In genomic region chr3:180947761-180948390, GRCh38 we compare ENCODE assay signal across 13 cellular contexts. TPM values are rescaled to one million over a fixed set of nuclear protein-coding genes. Genes with fewer than 3 reads are reported as not detected.
DNase-seq lines count a peak whose midpoint lies in the region; ATAC-seq and TF ChIP-seq lines count a peak whose summit lies in the region.
"Had no signal": no experiment of that assay in that cellular context is flagged by ENCODE, and none has a peak within 500 bp of the region (broad histone marks: within the 10 kb centered on the region; RNA-seq: fewer than 3 reads in every experiment).

No MANE protein-coding gene starts in this region.

- H3K79me2 ChIP-seq in MM.1S (ENCODE audit: low read length): peaks cover 92% of the 10 kb centered on the region

- H3K9me3 ChIP-seq in WERI-Rb-1 (ENCODE audit: severe bottlenecking): no peaks in the 10 kb centered on the region
- no peaks in the 10 kb centered on the region for H3K9me3 ChIP-seq in MM.1S (replicated peaks; ENCODE audit: insufficient read depth, low read length)

- no peak overlapping the region for H2AFZ ChIP-seq in MM.1S (ENCODE audit: low read length)

- H3K27me3 Mint-ChIP-seq in immature natural killer cell (ENCODE audit: low read depth in 3 of 3): peaks cover 0 to 2% (median 0%) of the 10 kb centered on the region in 3 donors
- no peaks in the 10 kb centered on the region for H3K27me3 Mint-ChIP-seq in osteocyte (ENCODE audit: unreplicated experiment)
- H3K27me3 Mint-ChIP-seq: activated T-cell treated with anti-CD3 and anti-CD28 coated beads, Interleukin-2, amount 50 U/mL, for 24 hours had no signal

- peaks cover 4 to 30% (median 24%) of the 10 kb centered on the region in 3 donors for H3K36me3 Mint-ChIP-seq in immature natural killer cell
- H3K36me3 Mint-ChIP-seq in osteocyte (ENCODE audit: unreplicated experiment): peaks cover 39% of the 10 kb centered on the region

- H3K27ac Mint-ChIP-seq in immature natural killer cell (no peak overlapping the region), osteocyte (ENCODE audit: unreplicated experiment) (no peak overlapping the region)
- H3K27ac Mint-ChIP-seq: activated T-cell treated with anti-CD3 and anti-CD28 coated beads, Interleukin-2, amount 50 U/mL, for 24 hours had no signal

- H3K4me3 ChIP-seq in WERI-Rb-1 (ENCODE audit: low read depth, low read length) (no peak overlapping the region), MM.1S (ENCODE audit: low read length) (no peak overlapping the region)

- no peak overlapping the region for H3K27ac ChIP-seq in WERI-Rb-1
- no peak overlapping the region for H3K27ac ChIP-seq in MM.1S (ENCODE audit: low read length)
- H3K27ac ChIP-seq: KMS-11 had no signal

- no peak overlapping the region for H3K4me2 ChIP-seq in MM.1S (ENCODE audit: low read depth, low read length)
- H3K4me2 ChIP-seq: KMS-11 had no signal

- no peaks in the 10 kb centered on the region for H4K20me1 ChIP-seq in MM.1S (ENCODE audit: insufficient read depth, low read length)

- H3K27me3 ChIP-seq in WERI-Rb-1 (ENCODE audit: insufficient read depth, low read depth, severe bottlenecking) (no peaks in the 10 kb centered on the region), MM.1S (replicated peaks; ENCODE audit: insufficient read depth, low read length) (no peaks in the 10 kb centered on the region)

- H3K4me1 Mint-ChIP-seq in immature natural killer cell: peaks cover 2 to 38% of the 10 kb centered on the region in 2 donors
- H3K4me1 Mint-ChIP-seq in osteocyte (ENCODE audit: unreplicated experiment): no peaks in the 10 kb centered on the region

- DNase-seq in WERI-Rb-1: peak; percentile 19
- no peak for DNase-seq in MM.1S
- DNase-seq in immature natural killer cell: no peak
- no peak for DNase-seq in osteocyte (ENCODE audit: extremely low spot score, unreplicated experiment)
- DNase-seq: activated T-cell treated with anti-CD3 and anti-CD28 coated beads, Interleukin-2, amount 50 U/mL, for 24 hours; NCI-H526 treated with DMSO at 0.1 percent for 48 hours; stimulated activated CD8-positive, alpha-beta memory T cell treated with anti-CD3 and anti-CD28 coated beads, Interleukin-4, amount 100 ng/mL, for 48 hours; T-helper 9 cell had no signal

- H3K9me3 Mint-ChIP-seq in immature natural killer cell (no peaks in the 10 kb centered on the region), osteocyte (ENCODE audit: unreplicated experiment) (no peaks in the 10 kb centered on the region)
- H3K9me3 Mint-ChIP-seq: activated T-cell treated with anti-CD3 and anti-CD28 coated beads, Interleukin-2, amount 50 U/mL, for 24 hours had no signal

- H3F3A ChIP-seq in MM.1S (ENCODE audit: insufficient read depth, low read length): no peaks in the 10 kb centered on the region; the same call in 1 of the 2 replicates

- TF ChIP-seq CTCF in WERI-Rb-1 (IDR thresholded peaks at IDR 0.05; ENCODE audit: low read depth, low read length) (no peak), MM.1S (IDR thresholded peaks at IDR 0.05; ENCODE audit: low read length) (no peak), osteocyte (IDR thresholded peaks at IDR 0.05) (no peak)

- H3K4me1 ChIP-seq in MM.1S (ENCODE audit: low read length): no peaks in the 10 kb centered on the region

- no peak overlapping the region for H3K9ac ChIP-seq in MM.1S (ENCODE audit: low read length)
- H3K9ac ChIP-seq: KMS-11 had no signal

- no peaks in the 10 kb centered on the region for H3K9me2 ChIP-seq in MM.1S (replicated peaks; ENCODE audit: insufficient read depth, low read length)

- H3K36me3 ChIP-seq in WERI-Rb-1: peaks cover 68% of the 10 kb centered on the region
- peaks cover 18% of the 10 kb centered on the region for H3K36me3 ChIP-seq in MM.1S (replicated peaks; ENCODE audit: insufficient read depth, low read length)

- ATAC-seq in GM18511 (IDR thresholded peaks at IDR 0.05; ENCODE audit: unreplicated experiment) (peak; percentile 84), GM21526 (IDR thresholded peaks at IDR 0.05; ENCODE audit: low FRiP score, unreplicated experiment) (peak; percentile 79), HG03457 (IDR thresholded peaks at IDR 0.05; ENCODE audit: unreplicated experiment) (peak; percentile 58), HG02763 (IDR thresholded peaks at IDR 0.05; ENCODE audit: unreplicated experiment) (no peak)

- H3K4me3 Mint-ChIP-seq in immature natural killer cell (no peak overlapping the region), osteocyte (ENCODE audit: unreplicated experiment) (no peak overlapping the region)
- H3K4me3 Mint-ChIP-seq: activated T-cell treated with anti-CD3 and anti-CD28 coated beads, Interleukin-2, amount 50 U/mL, for 24 hours had no signal

RNA-seq across cellular contexts. Expression of gene FXR1, which starts 35.4 kb away (rescaled TPM):
- polyA plus RNA-seq in immature natural killer cell: 10 to 100 TPM; 38.0 to 46.9 (median 42.0) TPM
- total RNA-seq in osteocyte: 155 and 158 TPM in 2 replicates

RNA-seq across cellular contexts. Expression of gene DNAJC19, which starts 41.7 kb away (rescaled TPM):
- polyA plus RNA-seq in immature natural killer cell: 10 to 100 TPM; 68.6 to 82.9 (median 71.9) TPM
- 37.6 and 38.1 TPM in 2 replicates for total RNA-seq in osteocyte
